ENCODE assay signal across 12 cellular contexts in the genomic region with DNA sequence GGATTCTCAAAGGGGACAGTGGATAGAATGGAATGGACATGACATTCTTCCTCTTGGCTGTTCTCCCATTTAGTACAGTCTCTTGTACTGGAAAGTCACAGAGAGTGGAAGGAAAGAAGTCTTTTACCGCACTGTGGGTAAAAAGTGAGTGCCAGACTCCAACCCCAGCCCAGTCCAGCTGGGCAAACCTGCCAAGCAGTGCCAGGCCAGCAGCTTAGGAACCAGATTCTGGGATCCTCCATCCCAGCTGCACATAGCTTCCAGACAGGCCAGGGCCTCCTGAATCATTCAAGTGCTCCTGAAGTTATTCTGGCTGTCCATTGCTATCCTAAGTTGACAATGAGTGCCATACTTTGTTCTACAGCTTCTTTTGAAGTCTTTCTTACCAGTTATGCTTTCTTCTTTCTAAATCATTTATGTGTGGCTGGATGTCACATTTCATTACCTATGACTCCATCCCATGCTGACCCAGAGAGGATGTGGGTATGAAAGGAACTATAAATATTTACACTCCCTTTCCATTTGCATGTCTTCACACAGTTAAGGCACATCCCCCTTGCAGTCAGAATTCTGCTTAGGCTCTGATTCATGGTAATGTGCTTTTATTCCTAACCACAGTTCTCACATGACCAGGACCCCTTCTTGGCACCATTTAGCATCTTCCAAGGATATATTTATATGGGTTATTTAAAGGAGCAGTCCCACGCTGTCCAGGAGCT.
A peak's percentile ranks its signal among the peaks of the same experiment; 100 is the strongest.
DNase-seq lines count a peak whose midpoint lies in the region; ATAC-seq and TF ChIP-seq lines count a peak whose summit lies in the region.
"Had no signal": no experiment of that assay in that cellular context is flagged by ENCODE, and none has a peak within 500 bp of the region (broad histone marks: within the 10 kb centered on the region; RNA-seq: fewer than 3 reads in every experiment).

No MANE protein-coding gene starts in this region.

- H3K27ac ChIP-seq in AG04450 (ENCODE audit: low read depth, low read length), result peak overlapping the region; percentile 95
- peak overlapping the region; percentile 73 for H3K27ac ChIP-seq in angular gyrus (ENCODE audit: low read depth, low read length)
- H3K27ac ChIP-seq in right cardiac atrium (ENCODE audit: low read length), result no peak overlapping the region
- H3K27ac ChIP-seq in stomach, result no peak overlapping the region
- H3K27ac ChIP-seq: thoracic aorta had no signal

- WGBS in right cardiac atrium, result 70% methylated on average over 2 of the region's 2 CpGs
- 63 to 86% (median 75%) methylated on average over 2 of the region's 2 CpGs for WGBS in stomach, 5 donors

- POLR2A ChIA-PET in AG04450 (lab: Yijun Ruan, JAX), result interaction anchor here (0.6 to 2.2 kb wide), 11 partner anchors 12 to 169 kb away, joined by 3 to 13 read pairs (median 3); partner anchors contain the start of genes AK5 and PIGK

- intact Hi-C loops in right cardiac atrium (cut with DNase I), result no loop called here
- intact Hi-C loops in stomach (cut with DNase I; ENCODE audit: low total_unique reads), result no loop called here

- TF ChIP-seq EP300 in stomach (IDR thresholded peaks at IDR 0.05), result no peak

- TF ChIP-seq CTCF in AG04450 (IDR thresholded peaks at IDR 0.05; ENCODE audit: low read depth, low read length) (no peak), stomach (IDR thresholded peaks at IDR 0.05) (no peak)

- peak overlapping the region; percentile 10; the same call in 1 of the 2 replicates for H3K4me3 ChIP-seq in AG04450 (ENCODE audit: low read depth, low read length)
- H3K4me3 ChIP-seq in right cardiac atrium (ENCODE audit: low read length), result no peak overlapping the region
- H3K4me3 ChIP-seq in stomach, result no peak overlapping the region

- H3K36me3 ChIP-seq in stomach, result no peaks in the 10 kb centered on the region
- H3K36me3 ChIP-seq: thoracic aorta had no signal

- CTCF ChIA-PET in AG04450 (lab: Charles Lee), result interaction anchor here (0.8 kb wide), 1 partner anchor 271 kb away, joined by 3 read pairs; no protein-coding TSS in a partner anchor

- H3K9me3 ChIP-seq in AG04450 (ENCODE audit: control insufficient read depth, insufficient read depth, low read length) (no peaks in the 10 kb centered on the region), right cardiac atrium (ENCODE audit: control insufficient read depth, low read length) (no peaks in the 10 kb centered on the region), stomach (no peaks in the 10 kb centered on the region)
- H3K9me3 ChIP-seq: thoracic aorta had no signal

- DNase-seq in AG04450 (ENCODE audit: low read depth, low spot score), result peak; percentile 96
- DNase-seq in iris pigment epithelial cell (ENCODE audit: low read depth), result peak; percentile 92
- DNase-seq in right cardiac atrium, result no peak
- no peak for DNase-seq in stomach
- DNase-seq: COR-L47, hippocampal formation, NCI-H1694 had no signal

- TF ChIP-seq POLR2A in stomach (IDR thresholded peaks at IDR 0.05), result no peak

- peak; percentile 46 for ATAC-seq in HG03342 (IDR thresholded peaks at IDR 0.05; ENCODE audit: unreplicated experiment)
- no peak for ATAC-seq in right cardiac atrium
- no peak for ATAC-seq in GM19351 (IDR thresholded peaks at IDR 0.05; ENCODE audit: unreplicated experiment)
- no peak for ATAC-seq in HG03571 (IDR thresholded peaks at IDR 0.05; ENCODE audit: unreplicated experiment)

- no peaks in the 10 kb centered on the region for H3K4me1 ChIP-seq in right cardiac atrium (ENCODE audit: control insufficient read depth, insufficient read depth, low read length)
- H3K4me1 ChIP-seq in stomach, result peaks cover 0 to 8% (median 0%) of the 10 kb centered on the region in 4 donors

- H3K27me3 ChIP-seq in AG04450 (ENCODE audit: control insufficient read depth, insufficient read depth, low read length), result no peaks in the 10 kb centered on the region
- no peaks in the 10 kb centered on the region for H3K27me3 ChIP-seq in right cardiac atrium (ENCODE audit: control insufficient read depth, insufficient read depth)
- no peaks in the 10 kb centered on the region for H3K27me3 ChIP-seq in stomach

Comparison
In these comparisons a context has a peak if more than half of its experiments do, and no peak if none do; other contexts are left out.
1. DNase-seq: peak in AG04450 (single experiment) and iris pigment epithelial cell (single experiment); none in right cardiac atrium (0 of 3) and stomach (single experiment).
2. H3K27ac ChIP-seq: peak in AG04450 (single experiment) and angular gyrus (single experiment); none in right cardiac atrium (single experiment) and stomach (0 of 5).